In genomic region chr16:23410176-23410575, GRCh38 we compare ENCODE assay signal across 15 cellular contexts. TPM values are rescaled to one million over a fixed set of nuclear protein-coding genes. Genes with fewer than 3 reads are reported as not detected.
DNase-seq lines count a peak whose midpoint lies in the region; ATAC-seq and TF ChIP-seq lines count a peak whose summit lies in the region.
"Had no signal": no experiment of that assay in that cellular context is flagged by ENCODE, and none has a peak within 500 bp of the region (broad histone marks: within the 10 kb centered on the region; RNA-seq: fewer than 3 reads in every experiment).

No MANE protein-coding gene starts in this region.

- H3K27ac ChIP-seq in trophoblast cell (ENCODE audit: low read depth, low read length) = no peak overlapping the region
- H3K27ac ChIP-seq: parathyroid adenoma had no signal

- no peak overlapping the region for H4K91ac ChIP-seq in trophoblast cell (ENCODE audit: low read depth, low read length)

- no peak overlapping the region for H2BK120ac ChIP-seq in trophoblast cell (ENCODE audit: insufficient read depth, low read length, poor library complexity)

- H2AFZ ChIP-seq in trophoblast cell (ENCODE audit: insufficient read depth, low read length, poor library complexity) = no peak overlapping the region
- H2AFZ ChIP-seq: parathyroid adenoma had no signal

- no peaks in the 10 kb centered on the region for H3K79me1 ChIP-seq in trophoblast cell (ENCODE audit: low read length)

- no peaks in the 10 kb centered on the region for H3K79me2 ChIP-seq in trophoblast cell (ENCODE audit: control insufficient read depth, insufficient read depth, low read length, poor library complexity)
- H3K79me2 ChIP-seq: parathyroid adenoma had no signal

- no peak overlapping the region for H2AK5ac ChIP-seq in trophoblast cell (ENCODE audit: low read length)

- no peak overlapping the region for H3K18ac ChIP-seq in trophoblast cell (ENCODE audit: low read length)

- no peaks in the 10 kb centered on the region for H3K9me3 Mint-ChIP-seq in brain
- no peaks in the 10 kb centered on the region for H3K9me3 Mint-ChIP-seq in stimulated activated naive B cell treated with anti-CD40 and anti-IgM and Interleukin-4, amounts not matched to agents 10 μg/mL and 1 μg/mL and 100 μg/mL, for 72 hours
- H3K9me3 Mint-ChIP-seq: activated CD8-positive, alpha-beta T cell treated with anti-CD3 and anti-CD28 coated beads for 36 hours; activated T-helper 17 cell treated with anti-CD3 and anti-CD28 coated beads, Interleukin-2, amount 50 U/mL, for 72 hours; CD4-positive, CD25-positive, alpha-beta regulatory T cell; stimulated activated naive CD8-positive, alpha-beta T cell treated with anti-CD3 and anti-CD28 coated beads, Interleukin-15, amount 100 ng/mL, for 72 hours had no signal

- H2BK12ac ChIP-seq in trophoblast cell (ENCODE audit: low read length) = no peak overlapping the region

- no peak overlapping the region for H4K8ac ChIP-seq in trophoblast cell (ENCODE audit: low read depth, low read length)

- peaks cover 1% of the 10 kb centered on the region for H3K9me3 ChIP-seq in trophoblast cell (ENCODE audit: insufficient read depth, low read depth, low read length)
- H3K9me3 ChIP-seq: heart left ventricle had no signal

- H3K4ac ChIP-seq in trophoblast cell (ENCODE audit: low read depth, low read length) = no peak overlapping the region

- no peak for ATAC-seq in stimulated activated naive B cell treated with anti-CD40 and anti-IgM and Interleukin-4, amounts not matched to agents 10 μg/mL and 1 μg/mL and 100 μg/mL, for 72 hours (replicated peaks)
- ATAC-seq: activated CD8-positive, alpha-beta T cell treated with anti-CD3 and anti-CD28 coated beads for 36 hours; activated T-helper 17 cell treated with anti-CD3 and anti-CD28 coated beads, Interleukin-2, amount 50 U/mL, for 72 hours; heart left ventricle; stimulated activated naive CD8-positive, alpha-beta T cell treated with anti-CD3 and anti-CD28 coated beads, Interleukin-15, amount 100 ng/mL, for 72 hours had no signal

- H3K27ac Mint-ChIP-seq in brain = peak overlapping the region in 4 of 5 experiments; percentile 67 to 99 (median 98)
- no peak overlapping the region for H3K27ac Mint-ChIP-seq in stimulated activated naive B cell treated with anti-CD40 and anti-IgM and Interleukin-4, amounts not matched to agents 10 μg/mL and 1 μg/mL and 100 μg/mL, for 72 hours
- H3K27ac Mint-ChIP-seq: activated CD8-positive, alpha-beta T cell treated with anti-CD3 and anti-CD28 coated beads for 36 hours; activated T-helper 17 cell treated with anti-CD3 and anti-CD28 coated beads, Interleukin-2, amount 50 U/mL, for 72 hours had no signal

- no peak for TF ChIP-seq CTCF in brain (conservative IDR thresholded peaks at IDR 0.05)

- H3K4me1 ChIP-seq in trophoblast cell (ENCODE audit: control insufficient read depth in 1 of 2, insufficient read depth in 2 of 2, low read length in 2 of 2) = no peaks in the 10 kb centered on the region

- no peak overlapping the region for H4K12ac ChIP-seq in trophoblast cell (ENCODE audit: low read depth, low read length)

- peaks cover 75% of the 10 kb centered on the region for H3K36me3 Mint-ChIP-seq in brain
- peaks cover 47 to 55% of the 10 kb centered on the region in 2 donors for H3K36me3 Mint-ChIP-seq in stimulated activated naive B cell treated with anti-CD40 and anti-IgM and Interleukin-4, amounts not matched to agents 10 μg/mL and 1 μg/mL and 100 μg/mL, for 72 hours

- WGBS in trophoblast cell (ENCODE audit: extremely low coverage, insufficient coverage, insufficient read length) = no CpG with 5 or more reads among the region's 4 CpGs

- peak; percentile 50 for DNase-seq in ELR (ENCODE audit: low read depth)
- DNase-seq in LHCN-M2 (ENCODE audit: low read depth) = peak; percentile 43
- DNase-seq in trophoblast cell = peak; percentile 17 to 82
- DNase-seq in SIG-M5 (lab: John Stamatoyannopoulos, UW) = no peak
- no peak for DNase-seq in stimulated activated naive B cell treated with anti-CD40 and anti-IgM and Interleukin-4, amounts not matched to agents 10 μg/mL and 1 μg/mL and 100 μg/mL, for 72 hours
- DNase-seq in NCI-H1930 (lab: John Stamatoyannopoulos, UW) = no peak
- DNase-seq: activated CD8-positive, alpha-beta T cell treated with anti-CD3 and anti-CD28 coated beads for 36 hours; CD4-positive, CD25-positive, alpha-beta regulatory T cell; cortex of kidney; heart left ventricle; small intestine; stimulated activated naive CD8-positive, alpha-beta T cell treated with anti-CD3 and anti-CD28 coated beads, Interleukin-15, amount 100 ng/mL, for 72 hours had no signal

- H3K4me1 Mint-ChIP-seq in brain = peaks cover 41% of the 10 kb centered on the region
- H3K4me1 Mint-ChIP-seq in stimulated activated naive B cell treated with anti-CD40 and anti-IgM and Interleukin-4, amounts not matched to agents 10 μg/mL and 1 μg/mL and 100 μg/mL, for 72 hours = no peaks in the 10 kb centered on the region
- H3K4me1 Mint-ChIP-seq: activated T-helper 17 cell treated with anti-CD3 and anti-CD28 coated beads, Interleukin-2, amount 50 U/mL, for 72 hours; CD4-positive, CD25-positive, alpha-beta regulatory T cell; stimulated activated naive CD8-positive, alpha-beta T cell treated with anti-CD3 and anti-CD28 coated beads, Interleukin-15, amount 100 ng/mL, for 72 hours had no signal

- H2BK5ac ChIP-seq in trophoblast cell (ENCODE audit: low read depth, low read length, poor library complexity) = no peak overlapping the region

- no peak overlapping the region for H3K9ac ChIP-seq in trophoblast cell (ENCODE audit: low read length)
- H3K9ac ChIP-seq: parathyroid adenoma had no signal

- H3K4me3 Mint-ChIP-seq in brain = no peak overlapping the region
- H3K4me3 Mint-ChIP-seq in stimulated activated naive B cell treated with anti-CD40 and anti-IgM and Interleukin-4, amounts not matched to agents 10 μg/mL and 1 μg/mL and 100 μg/mL, for 72 hours = no peak overlapping the region
- H3K4me3 Mint-ChIP-seq: activated CD8-positive, alpha-beta T cell treated with anti-CD3 and anti-CD28 coated beads for 36 hours; activated T-helper 17 cell treated with anti-CD3 and anti-CD28 coated beads, Interleukin-2, amount 50 U/mL, for 72 hours; CD4-positive, CD25-positive, alpha-beta regulatory T cell; stimulated activated naive CD8-positive, alpha-beta T cell treated with anti-CD3 and anti-CD28 coated beads, Interleukin-15, amount 100 ng/mL, for 72 hours had no signal

- no peak overlapping the region for H3K23ac ChIP-seq in trophoblast cell (ENCODE audit: low read length)

- H3K27me3 Mint-ChIP-seq in brain = no peaks in the 10 kb centered on the region
- H3K27me3 Mint-ChIP-seq in stimulated activated naive B cell treated with anti-CD40 and anti-IgM and Interleukin-4, amounts not matched to agents 10 μg/mL and 1 μg/mL and 100 μg/mL, for 72 hours = no peaks in the 10 kb centered on the region
- H3K27me3 Mint-ChIP-seq: activated CD8-positive, alpha-beta T cell treated with anti-CD3 and anti-CD28 coated beads for 36 hours; activated T-helper 17 cell treated with anti-CD3 and anti-CD28 coated beads, Interleukin-2, amount 50 U/mL, for 72 hours; CD4-positive, CD25-positive, alpha-beta regulatory T cell; stimulated activated naive CD8-positive, alpha-beta T cell treated with anti-CD3 and anti-CD28 coated beads, Interleukin-15, amount 100 ng/mL, for 72 hours had no signal

- H3K36me3 ChIP-seq in trophoblast cell (ENCODE audit: control insufficient read depth in 1 of 2, insufficient read depth in 2 of 2, low read length in 2 of 2) = peaks cover 12 to 18% of the 10 kb centered on the region in 2 experiments

- no peak overlapping the region for H3K4me3 ChIP-seq in trophoblast cell (ENCODE audit: low read depth, low read length)
- H3K4me3 ChIP-seq: heart left ventricle had no signal

- no peaks in the 10 kb centered on the region for H3K27me3 ChIP-seq in trophoblast cell (ENCODE audit: insufficient read depth, low read length)
- H3K27me3 ChIP-seq: heart left ventricle had no signal

- no peak overlapping the region for H3K14ac ChIP-seq in trophoblast cell (ENCODE audit: low read length)

- H3K4me2 ChIP-seq in trophoblast cell (ENCODE audit: low read length) = no peak overlapping the region

RNA-seq across cellular contexts. Expression of gene COG7, which starts 42.8 kb away (rescaled TPM):
- 12.2 and 12.5 TPM in 2 replicates for total RNA-seq in LHCN-M2 (2014; rRNA removed)
- 10.0 TPM for polyA plus RNA-seq in LHCN-M2 (2012)
- 22.2 TPM for polyA plus RNA-seq in brain (ENCODE audit: insufficient read depth, low read depth, low replicate concordance)
- polyA plus RNA-seq in trophoblast cell (2013) = 9.1 and 9.6 TPM in 2 replicates

Comparison
In these comparisons a context has a peak if more than half of its experiments do, and no peak if none do; other contexts are left out.
1. DNase-seq: peak in ELR (single experiment), LHCN-M2 (single experiment) and trophoblast cell (2 of 2); none in SIG-M5 (single experiment), stimulated activated naive B cell treated with anti-CD40 and anti-IgM and Interleukin-4, amounts not matched to agents 10 μg/mL and 1 μg/mL and 100 μg/mL, for 72 hours (single experiment) and NCI-H1930 (0 of 2).